In the genomic region with DNA sequence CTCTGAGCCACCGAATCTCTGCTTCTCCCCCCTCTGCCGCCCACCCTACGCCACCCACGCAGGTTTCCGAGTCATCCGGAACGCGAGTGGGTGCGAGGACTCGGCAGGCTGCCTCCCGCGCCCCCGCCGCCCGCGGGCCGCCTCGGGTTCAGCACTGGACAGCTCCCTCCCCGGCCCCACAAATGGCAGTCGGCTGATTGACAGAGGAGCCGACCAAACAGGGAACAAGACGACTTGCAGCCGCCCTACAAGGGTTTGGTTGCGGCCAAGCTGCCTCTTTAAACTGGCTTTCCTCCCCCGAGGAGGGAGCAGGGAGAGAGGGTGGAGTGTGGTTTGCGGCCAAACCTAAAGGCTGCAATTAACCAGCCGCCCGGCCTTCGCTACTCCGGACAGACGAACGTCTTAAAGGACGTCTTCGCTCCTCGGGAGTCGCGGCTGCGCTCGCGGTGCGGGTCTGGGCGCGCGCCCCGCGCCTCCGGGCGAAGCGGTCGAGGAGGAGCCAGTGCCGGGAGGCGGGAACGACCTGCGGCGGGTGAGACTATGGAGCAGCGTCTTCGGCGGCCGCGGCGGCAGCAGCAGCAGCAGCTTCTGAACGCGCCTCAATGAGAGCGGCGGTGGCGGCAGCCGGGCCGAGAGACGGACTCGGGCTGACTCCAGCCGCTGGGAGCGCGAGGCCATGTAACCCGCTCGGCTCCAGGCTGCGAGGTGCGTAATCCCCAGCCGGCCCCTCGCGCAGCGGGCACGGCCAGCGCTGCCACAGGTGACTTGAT, we compare ENCODE assay signal across 1 cellular context.
TF ChIP-seq lines count a peak whose summit lies in the region.

A gene with protein sequence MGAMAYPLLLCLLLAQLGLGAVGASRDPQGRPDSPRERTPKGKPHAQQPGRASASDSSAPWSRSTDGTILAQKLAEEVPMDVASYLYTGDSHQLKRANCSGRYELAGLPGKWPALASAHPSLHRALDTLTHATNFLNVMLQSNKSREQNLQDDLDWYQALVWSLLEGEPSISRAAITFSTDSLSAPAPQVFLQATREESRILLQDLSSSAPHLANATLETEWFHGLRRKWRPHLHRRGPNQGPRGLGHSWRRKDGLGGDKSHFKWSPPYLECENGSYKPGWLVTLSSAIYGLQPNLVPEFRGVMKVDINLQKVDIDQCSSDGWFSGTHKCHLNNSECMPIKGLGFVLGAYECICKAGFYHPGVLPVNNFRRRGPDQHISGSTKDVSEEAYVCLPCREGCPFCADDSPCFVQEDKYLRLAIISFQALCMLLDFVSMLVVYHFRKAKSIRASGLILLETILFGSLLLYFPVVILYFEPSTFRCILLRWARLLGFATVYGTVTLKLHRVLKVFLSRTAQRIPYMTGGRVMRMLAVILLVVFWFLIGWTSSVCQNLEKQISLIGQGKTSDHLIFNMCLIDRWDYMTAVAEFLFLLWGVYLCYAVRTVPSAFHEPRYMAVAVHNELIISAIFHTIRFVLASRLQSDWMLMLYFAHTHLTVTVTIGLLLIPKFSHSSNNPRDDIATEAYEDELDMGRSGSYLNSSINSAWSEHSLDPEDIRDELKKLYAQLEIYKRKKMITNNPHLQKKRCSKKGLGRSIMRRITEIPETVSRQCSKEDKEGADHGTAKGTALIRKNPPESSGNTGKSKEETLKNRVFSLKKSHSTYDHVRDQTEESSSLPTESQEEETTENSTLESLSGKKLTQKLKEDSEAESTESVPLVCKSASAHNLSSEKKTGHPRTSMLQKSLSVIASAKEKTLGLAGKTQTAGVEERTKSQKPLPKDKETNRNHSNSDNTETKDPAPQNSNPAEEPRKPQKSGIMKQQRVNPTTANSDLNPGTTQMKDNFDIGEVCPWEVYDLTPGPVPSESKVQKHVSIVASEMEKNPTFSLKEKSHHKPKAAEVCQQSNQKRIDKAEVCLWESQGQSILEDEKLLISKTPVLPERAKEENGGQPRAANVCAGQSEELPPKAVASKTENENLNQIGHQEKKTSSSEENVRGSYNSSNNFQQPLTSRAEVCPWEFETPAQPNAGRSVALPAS (N-terminal part only) (plus strand): TSS at position 541 of the 770 bp plus-strand sequence. CDS start 420 bp downstream, outside the sequence.

TF ChIP-seq in WTC11, 78 proteins besides CTCF, POLR2A, EP300 and RAD21 (continued from another document and continues in another):
- TF ChIP-seq AR (CRISPR knock-in tag; IDR thresholded peaks at IDR 0.05) = no peak
- no peak for TF ChIP-seq ZNF416 (CRISPR knock-in tag; IDR thresholded peaks at IDR 0.05)
- TF ChIP-seq, protein P1, sequence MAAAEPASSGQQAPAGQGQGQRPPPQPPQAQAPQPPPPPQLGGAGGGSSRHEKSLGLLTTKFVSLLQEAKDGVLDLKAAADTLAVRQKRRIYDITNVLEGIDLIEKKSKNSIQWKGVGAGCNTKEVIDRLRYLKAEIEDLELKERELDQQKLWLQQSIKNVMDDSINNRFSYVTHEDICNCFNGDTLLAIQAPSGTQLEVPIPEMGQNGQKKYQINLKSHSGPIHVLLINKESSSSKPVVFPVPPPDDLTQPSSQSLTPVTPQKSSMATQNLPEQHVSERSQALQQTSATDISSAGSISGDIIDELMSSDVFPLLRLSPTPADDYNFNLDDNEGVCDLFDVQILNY (CRISPR knock-in tag; IDR thresholded peaks at IDR 0.05) = peak; percentile 77; the same call in 1 of the 2 replicates
- TF ChIP-seq ZBTB43 (CRISPR knock-in tag; IDR thresholded peaks at IDR 0.05) = peak; percentile 88
- TF ChIP-seq, protein P2, sequence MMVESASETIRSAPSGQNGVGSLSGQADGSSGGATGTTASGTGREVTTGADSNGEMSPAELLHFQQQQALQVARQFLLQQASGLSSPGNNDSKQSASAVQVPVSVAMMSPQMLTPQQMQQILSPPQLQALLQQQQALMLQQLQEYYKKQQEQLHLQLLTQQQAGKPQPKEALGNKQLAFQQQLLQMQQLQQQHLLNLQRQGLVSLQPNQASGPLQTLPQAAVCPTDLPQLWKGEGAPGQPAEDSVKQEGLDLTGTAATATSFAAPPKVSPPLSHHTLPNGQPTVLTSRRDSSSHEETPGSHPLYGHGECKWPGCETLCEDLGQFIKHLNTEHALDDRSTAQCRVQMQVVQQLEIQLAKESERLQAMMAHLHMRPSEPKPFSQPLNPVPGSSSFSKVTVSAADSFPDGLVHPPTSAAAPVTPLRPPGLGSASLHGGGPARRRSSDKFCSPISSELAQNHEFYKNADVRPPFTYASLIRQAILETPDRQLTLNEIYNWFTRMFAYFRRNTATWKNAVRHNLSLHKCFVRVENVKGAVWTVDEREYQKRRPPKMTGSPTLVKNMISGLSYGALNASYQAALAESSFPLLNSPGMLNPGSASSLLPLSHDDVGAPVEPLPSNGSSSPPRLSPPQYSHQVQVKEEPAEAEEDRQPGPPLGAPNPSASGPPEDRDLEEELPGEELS (CRISPR knock-in tag; IDR thresholded peaks at IDR 0.05) = peak; percentile 97
- TF ChIP-seq TP53 (CRISPR knock-in tag; IDR thresholded peaks at IDR 0.05) = peak; percentile 89; the same call in 1 of the 2 replicates
- 0 out of 2 replicates have a peak, but pooled peaks have one; percentile 43 for TF ChIP-seq ZNF317 (CRISPR knock-in tag; IDR thresholded peaks at IDR 0.05; ENCODE audit: borderline replicate concordance, low read depth)
- TF ChIP-seq ZNF671 (CRISPR knock-in tag; IDR thresholded peaks at IDR 0.05) = no peak
- TF ChIP-seq, protein P3, sequence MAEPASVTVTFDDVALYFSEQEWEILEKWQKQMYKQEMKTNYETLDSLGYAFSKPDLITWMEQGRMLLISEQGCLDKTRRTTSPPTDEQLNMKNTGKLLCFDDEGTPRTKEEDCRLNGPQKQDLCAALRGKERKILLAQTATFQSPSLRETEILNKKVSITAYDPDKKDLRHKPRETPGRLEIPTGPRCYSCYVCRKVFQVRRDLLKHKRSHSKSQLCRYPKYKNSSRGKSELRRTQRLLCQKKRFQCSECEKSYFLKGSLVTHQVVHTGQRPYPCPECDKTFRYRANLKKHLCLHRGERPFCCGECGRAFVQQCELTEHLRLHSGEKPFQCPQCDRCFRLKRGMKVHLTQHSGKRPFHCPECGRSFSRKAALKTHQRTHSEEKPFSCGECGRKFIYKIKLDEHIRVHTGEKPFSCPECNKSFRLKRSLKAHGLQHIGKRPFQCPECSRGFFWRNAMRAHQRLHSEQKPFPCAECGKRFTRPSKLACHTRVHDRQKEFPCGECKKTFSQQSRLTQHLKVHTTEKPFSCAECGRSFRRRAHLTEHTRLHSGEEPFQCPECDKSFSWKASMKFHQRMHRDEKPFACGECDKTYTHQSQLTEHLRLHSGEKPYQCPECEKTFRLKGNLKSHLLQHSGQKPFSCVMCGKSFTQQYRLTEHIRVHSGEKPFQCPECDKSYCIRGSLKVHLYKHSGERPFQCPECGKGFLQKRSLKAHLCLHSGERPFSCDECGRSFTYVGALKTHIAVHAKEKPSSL (CRISPR knock-in tag; conservative IDR thresholded peaks at IDR 0.05) = no peak
- peak; percentile 72; the same call in 1 of the 2 replicates for TF ChIP-seq CREM (CRISPR knock-in tag; IDR thresholded peaks at IDR 0.05)
- TF ChIP-seq ZBTB21 (CRISPR knock-in tag; IDR thresholded peaks at IDR 0.05; ENCODE audit: borderline replicate concordance) = 0 out of 2 replicates have a peak, but pooled peaks have one; percentile 27
- TF ChIP-seq FOXP1 (CRISPR knock-in tag; IDR thresholded peaks at IDR 0.05; ENCODE audit: borderline replicate concordance) = peak; percentile 94
- peak; percentile 46; the same call in 1 of the 2 replicates for TF ChIP-seq CBFB (CRISPR knock-in tag; IDR thresholded peaks at IDR 0.05; ENCODE audit: low read depth)
- TF ChIP-seq FOXK1 (CRISPR knock-in tag; IDR thresholded peaks at IDR 0.05) = peak; percentile 91
- TF ChIP-seq EMX1 (CRISPR knock-in tag; IDR thresholded peaks at IDR 0.05) = peak; percentile 20; the same call in 1 of the 2 replicates
- TF ChIP-seq NFE2L1 (CRISPR knock-in tag; IDR thresholded peaks at IDR 0.05) = peak; percentile 83
- TF ChIP-seq IRF2 (CRISPR knock-in tag; IDR thresholded peaks at IDR 0.05; ENCODE audit: borderline replicate concordance, low read depth) = no peak
- no peak for TF ChIP-seq ZNF263 (CRISPR knock-in tag; IDR thresholded peaks at IDR 0.05; ENCODE audit: low read depth)
- no peak for TF ChIP-seq ZNF121 (CRISPR knock-in tag; IDR thresholded peaks at IDR 0.05)
- TF ChIP-seq JUN (CRISPR knock-in tag; IDR thresholded peaks at IDR 0.05) = peak; percentile 95
- TF ChIP-seq ZNF281 (CRISPR knock-in tag; IDR thresholded peaks at IDR 0.05) = peak; percentile 83
- TF ChIP-seq ATF2 (CRISPR knock-in tag; IDR thresholded peaks at IDR 0.05; ENCODE audit: borderline replicate concordance, low read depth) = 0 out of 2 replicates have a peak, but pooled peaks have one; percentile 35
- TF ChIP-seq, protein P4, sequence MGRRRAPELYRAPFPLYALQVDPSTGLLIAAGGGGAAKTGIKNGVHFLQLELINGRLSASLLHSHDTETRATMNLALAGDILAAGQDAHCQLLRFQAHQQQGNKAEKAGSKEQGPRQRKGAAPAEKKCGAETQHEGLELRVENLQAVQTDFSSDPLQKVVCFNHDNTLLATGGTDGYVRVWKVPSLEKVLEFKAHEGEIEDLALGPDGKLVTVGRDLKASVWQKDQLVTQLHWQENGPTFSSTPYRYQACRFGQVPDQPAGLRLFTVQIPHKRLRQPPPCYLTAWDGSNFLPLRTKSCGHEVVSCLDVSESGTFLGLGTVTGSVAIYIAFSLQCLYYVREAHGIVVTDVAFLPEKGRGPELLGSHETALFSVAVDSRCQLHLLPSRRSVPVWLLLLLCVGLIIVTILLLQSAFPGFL (CRISPR knock-in tag; IDR thresholded peaks at IDR 0.05; ENCODE audit: borderline replicate concordance) = peak; percentile 74; the same call in 1 of the 2 replicates
- no peak for TF ChIP-seq GTF2I (CRISPR knock-in tag; conservative IDR thresholded peaks at IDR 0.05)
- TF ChIP-seq ZMAT4 (CRISPR knock-in tag; IDR thresholded peaks at IDR 0.05) = no peak
- peak; percentile 82; the same call in 1 of the 2 replicates for TF ChIP-seq KAT7 (CRISPR knock-in tag; IDR thresholded peaks at IDR 0.05; ENCODE audit: borderline replicate concordance)
- TF ChIP-seq, protein P5, sequence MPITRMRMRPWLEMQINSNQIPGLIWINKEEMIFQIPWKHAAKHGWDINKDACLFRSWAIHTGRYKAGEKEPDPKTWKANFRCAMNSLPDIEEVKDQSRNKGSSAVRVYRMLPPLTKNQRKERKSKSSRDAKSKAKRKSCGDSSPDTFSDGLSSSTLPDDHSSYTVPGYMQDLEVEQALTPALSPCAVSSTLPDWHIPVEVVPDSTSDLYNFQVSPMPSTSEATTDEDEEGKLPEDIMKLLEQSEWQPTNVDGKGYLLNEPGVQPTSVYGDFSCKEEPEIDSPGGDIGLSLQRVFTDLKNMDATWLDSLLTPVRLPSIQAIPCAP (CRISPR knock-in tag; IDR thresholded peaks at IDR 0.05) = peak; percentile 81; the same call in 1 of the 2 replicates
- TF ChIP-seq ZNF396 (CRISPR knock-in tag; IDR thresholded peaks at IDR 0.05; ENCODE audit: borderline replicate concordance) = no peak
- no peak for TF ChIP-seq ELF4 (CRISPR knock-in tag; IDR thresholded peaks at IDR 0.05; ENCODE audit: low read depth)
